Comparison of ENCODE assay signal across 9 cellular contexts in genomic region chr22:24433868-24434471, GRCh38. TPM values are rescaled to one million over a fixed set of nuclear protein-coding genes. Genes with fewer than 3 reads are reported as not detected.
DNase-seq lines count a peak whose midpoint lies in the region; ATAC-seq and TF ChIP-seq lines count a peak whose summit lies in the region.
"Had no signal": no experiment of that assay in that cellular context is flagged by ENCODE, and none has a peak within 500 bp of the region (broad histone marks: within the 10 kb centered on the region; RNA-seq: fewer than 3 reads in every experiment).

No MANE protein-coding gene starts in this region.

- H3K27me3 ChIP-seq in Caco-2 (replicated peaks; ENCODE audit: control insufficient read depth, insufficient read depth, low read length) = no peaks in the 10 kb centered on the region
- H3K27me3 ChIP-seq in tibial nerve = no peaks in the 10 kb centered on the region

- H3K27ac Mint-ChIP-seq in Caco-2 (ENCODE audit: unreplicated experiment) (peak overlapping the region; percentile 50), T-cell (peak overlapping the region; percentile 85 to 90)

- H3K9me3 ChIP-seq in Caco-2 = no peaks in the 10 kb centered on the region
- H3K9me3 ChIP-seq in tibial nerve = no peaks in the 10 kb centered on the region

- no TSS peak for BruUV-seq in Caco-2 (replicated peaks; lab: Mats Ljungman, UMichigan)

- TF ChIP-seq EP300 in tibial nerve (IDR thresholded peaks at IDR 0.05) = no peak

- WGBS in tibial nerve, 2 donors = 38 to 57% methylated on average over 4 to 8 of the region's 10 CpGs

- H3K36me3 Mint-ChIP-seq in Caco-2 (ENCODE audit: insufficient read depth, unreplicated experiment) = peaks cover 32% of the 10 kb centered on the region
- H3K36me3 Mint-ChIP-seq in T-cell = peaks cover 3% of the 10 kb centered on the region

- DNase-seq in Caco-2 = no peak
- DNase-seq in T-cell = peak in 2 of 34 experiments; percentile 9 to 50
- DNase-seq in fibroblast of peridontal ligament (ENCODE audit: extremely low read depth) = peak; percentile 31
- DNase-seq in tibial nerve (ENCODE audit: low spot score in 2 of 2) = peak in 1 of 2 donors; percentile 43
- DNase-seq in midbrain (lab: John Stamatoyannopoulos, UW) = no peak
- no peak for DNase-seq in NCI-H1092 treated with DMSO at 0.1 percent for 48 hours (lab: John Stamatoyannopoulos, UW)

- POLR2A ChIA-PET in Caco-2 (lab: Charles Lee) = no interaction called here
- POLR2A ChIA-PET in T-cell (lab: Charles Lee) = no interaction called here

- H3K4me1 Mint-ChIP-seq in Caco-2 (ENCODE audit: low read depth, unreplicated experiment) (no peaks in the 10 kb centered on the region), T-cell (peaks cover 92 to 96% (median 95%) of the 10 kb centered on the region in 3 donors)

- ATAC-seq in HG03139 (IDR thresholded peaks at IDR 0.05; ENCODE audit: unreplicated experiment) (peak; percentile 46), T-cell (replicated peaks in 1 of 4) (peak in 3 of 4 experiments; percentile 18 to 32 (median 28))

- H3K4me1 ChIP-seq in Caco-2 (no peaks in the 10 kb centered on the region; the same call in 1 of the 2 replicates), tibial nerve (peaks cover 0 to 60% (median 36%) of the 10 kb centered on the region in 4 donors)

- H3K9me3 Mint-ChIP-seq in Caco-2 (ENCODE audit: unreplicated experiment) (no peaks in the 10 kb centered on the region), T-cell (no peaks in the 10 kb centered on the region)

- no peak for TF ChIP-seq CTCF in Caco-2 (IDR thresholded peaks at IDR 0.05; ENCODE audit: insufficient read depth in 1 of 2, low read depth in 1 of 2, low read length in 1 of 2, severe bottlenecking in 1 of 2, unreplicated experiment in 1 of 2)
- no peak for TF ChIP-seq CTCF in tibial nerve (IDR thresholded peaks at IDR 0.05)

- H3K36me3 ChIP-seq in Caco-2 (ENCODE audit: control insufficient read depth, insufficient read depth, low read length) (peaks cover 4% of the 10 kb centered on the region; the same call in 1 of the 2 replicates), tibial nerve (no peaks in the 10 kb centered on the region)

- TF ChIP-seq POLR2A in GM19099 (IDR thresholded peaks at IDR 0.05; ENCODE audit: extremely low read depth, insufficient read length, low read depth) (peak; percentile 79), tibial nerve (IDR thresholded peaks at IDR 0.05) (no peak)

- no peaks in the 10 kb centered on the region for H3K27me3 Mint-ChIP-seq in Caco-2 (ENCODE audit: insufficient read depth, unreplicated experiment)
- no peaks in the 10 kb centered on the region for H3K27me3 Mint-ChIP-seq in T-cell

- intact Hi-C loops in Caco-2 (cut with micrococcal nuclease; ENCODE audit: unreplicated experiment) = no loop called here

- H3K27ac ChIP-seq in tibial nerve = peak overlapping the region in 3 of 4 donors; percentile 67 to 70 (median 69)
- H3K27ac ChIP-seq: PC-9 had no signal

- CTCF ChIA-PET in Caco-2 (lab: Charles Lee) (interaction anchor here (0.6 to 1.2 kb wide), 2 partner anchors 13 to 99 kb away, joined by 4 to 5 read pairs; no protein-coding TSS in a partner anchor), T-cell (lab: Charles Lee) (interaction anchor here in 1 of 2 donors (1.3 to 1.4 kb wide), 2 partner anchors 7 to 10 kb away, joined by 4 read pairs; no protein-coding TSS in a partner anchor)

- H3K4me3 ChIP-seq in Caco-2 (ENCODE audit: low read depth, low read length) = no peak overlapping the region
- no peak overlapping the region for H3K4me3 ChIP-seq in tibial nerve
- H3K4me3 ChIP-seq: PC-9 had no signal

- no peak overlapping the region for H3K4me3 Mint-ChIP-seq in Caco-2 (ENCODE audit: unreplicated experiment)
- H3K4me3 Mint-ChIP-seq in T-cell = peak overlapping the region; percentile 38 to 78 (median 60)

RNA-seq across cellular contexts. Expression of gene ADORA2A, which starts 6.6 kb away (rescaled TPM):
- total RNA-seq in Caco-2 (2022) = 4.0 and 4.9 TPM in 2 replicates
- 10 to 100 TPM; 29.1 to 35.1 (median 30.1) TPM for total RNA-seq in T-cell
- 1 to 10 TPM; 2.6 to 4.2 (median 3.5) TPM for total RNA-seq in tibial nerve
